27 cellular contexts compared by ENCODE assay signal in genomic region chr2:32523711-32524110, GRCh38.
"Had no signal": no experiment of that assay in that cellular context is flagged by ENCODE, and none has a peak within 500 bp of the region (broad histone marks: within the 10 kb centered on the region; RNA-seq: fewer than 3 reads in every experiment).

No MANE protein-coding gene starts in this region.

- H3K4me1 ChIP-seq: colonic mucosa, gastroesophageal sphincter, spleen, suprapubic skin, tibial artery had no signal

- H3K36me3 ChIP-seq: colonic mucosa had no signal

- DNase-seq: activated CD4-positive, alpha-beta T cell treated with anti-CD3 and anti-CD28 coated beads for 4 hours; activated CD4-positive, alpha-beta T cell treated with anti-CD3 and anti-CD28 coated beads, Interleukin-2, amount 50 U/mL, for 48 hours; activated CD8-positive, alpha-beta memory T cell treated with anti-CD3 and anti-CD28 coated beads, Interleukin-2, amount 50 U/mL, for 4 hours; activated effector memory CD4-positive, alpha-beta T cell treated with anti-CD3 and anti-CD28 coated beads, Interleukin-2, amount 50 U/mL, for 16 hours; activated naive CD4-positive, alpha-beta T cell treated with anti-CD3 and anti-CD28 coated beads, Interleukin-2, amount 50 U/mL, for 16 hours; activated T-cell treated with anti-CD3 and anti-CD28 coated beads, Interleukin-2, amount 50 U/mL, for 1 hour; amygdala; colonic mucosa; effector CD8-positive, alpha-beta T cell; head of caudate nucleus; hypothalamus; immature natural killer cell; naive thymus-derived CD4-positive, alpha-beta T cell; occipital lobe; posterior cingulate gyrus; right cardiac atrium; spleen; stimulated activated naive CD4-positive, alpha-beta T cell; T-helper 1 cell; tibial artery had no signal

- H3K27ac Mint-ChIP-seq: activated T-helper 1 cell treated with anti-CD3 and anti-CD28 coated beads, Interleukin-12 subunit alpha, Interleukin-12 subunit beta, Interleukin-2, Interleukin-4 antibody, amounts not matched to agents 30 ng/mL and 10 ng/mL and 1 ng/mL, durations not matched to agents 14 hours and 24 hours and 36 hours; mesothelial cell of epicardium; naive thymus-derived CD4-positive, alpha-beta T cell; T-helper 2 cell treated with Interferon-gamma antibody and Interleukin-4, amounts not matched to agents 5 μg/mL and 100 μg/mL, for 36 hours had no signal

- ATAC-seq: gastroesophageal sphincter; naive thymus-derived CD4-positive, alpha-beta T cell; right cardiac atrium had no signal

- H3K27ac ChIP-seq: colonic mucosa, gastroesophageal sphincter, spleen, suprapubic skin, tibial artery, VCaP had no signal

- H3K9me3 Mint-ChIP-seq: activated T-helper 1 cell treated with anti-CD3 and anti-CD28 coated beads, Interleukin-12 subunit alpha, Interleukin-12 subunit beta, Interleukin-2, Interleukin-4 antibody, amounts not matched to agents 30 ng/mL and 10 ng/mL and 1 ng/mL, durations not matched to agents 14 hours and 24 hours and 36 hours; immature natural killer cell; mesothelial cell of epicardium; naive thymus-derived CD4-positive, alpha-beta T cell; neural crest cell; T-helper 2 cell treated with Interferon-gamma antibody and Interleukin-4, amounts not matched to agents 5 μg/mL and 100 μg/mL, for 36 hours had no signal

- H3K4me3 ChIP-seq: colonic mucosa, gastroesophageal sphincter, spleen, suprapubic skin, tibial artery had no signal

- H3K27me3 ChIP-seq: colonic mucosa, gastroesophageal sphincter, spleen, suprapubic skin, tibial artery had no signal

- H3K9me3 ChIP-seq: colonic mucosa, gastroesophageal sphincter, spleen, suprapubic skin, tibial artery had no signal

- H3K27me3 Mint-ChIP-seq: naive thymus-derived CD4-positive, alpha-beta T cell had no signal

- H3K4me3 Mint-ChIP-seq: activated T-helper 1 cell treated with anti-CD3 and anti-CD28 coated beads, Interleukin-12 subunit alpha, Interleukin-12 subunit beta, Interleukin-2, Interleukin-4 antibody, amounts not matched to agents 30 ng/mL and 10 ng/mL and 1 ng/mL, durations not matched to agents 14 hours and 24 hours and 36 hours; immature natural killer cell; mesothelial cell of epicardium; naive thymus-derived CD4-positive, alpha-beta T cell; neural crest cell; T-helper 2 cell treated with Interferon-gamma antibody and Interleukin-4, amounts not matched to agents 5 μg/mL and 100 μg/mL, for 36 hours had no signal

- H3K4me1 Mint-ChIP-seq: mesothelial cell of epicardium, neural crest cell had no signal
